21 cellular contexts compared by ENCODE assay signal in genomic region chr3:14519406-14519805, GRCh38. TPM values are rescaled to one million over a fixed set of nuclear protein-coding genes. Genes with fewer than 3 reads are reported as not detected.
"Had no signal": no experiment of that assay in that cellular context is flagged by ENCODE, and none has a peak within 500 bp of the region (broad histone marks: within the 10 kb centered on the region; RNA-seq: fewer than 3 reads in every experiment).

No MANE protein-coding gene starts in this region.

- H3K27ac ChIP-seq: hepatocyte, left lung, thyroid gland had no signal

- H3K4me1 Mint-ChIP-seq: activated naive CD8-positive, alpha-beta T cell treated with anti-CD3 and anti-CD28 coated beads for 36 hours; immature natural killer cell had no signal

- H3K27ac Mint-ChIP-seq: activated naive CD8-positive, alpha-beta T cell treated with anti-CD3 and anti-CD28 coated beads for 36 hours; immature natural killer cell; natural killer cell treated with Interleukin-12 subunit alpha and Interleukin-12 subunit beta and Interleukin-15 and Interleukin-18, amount 100 ng/mL, for 72 hours; progenitor cell of endocrine pancreas had no signal

- H3K4me1 ChIP-seq: left lung, thyroid gland had no signal

- H3K4me3 Mint-ChIP-seq: activated naive CD8-positive, alpha-beta T cell treated with anti-CD3 and anti-CD28 coated beads for 36 hours; immature natural killer cell; natural killer cell treated with Interleukin-12 subunit alpha and Interleukin-12 subunit beta and Interleukin-15 and Interleukin-18, amount 100 ng/mL, for 72 hours had no signal

- DNase-seq: activated CD4-positive, alpha-beta T cell treated with anti-CD3 and anti-CD28 coated beads for 1 hour; activated CD4-positive, alpha-beta T cell treated with anti-CD3 and anti-CD28 coated beads, Interleukin-2, amount 50 U/mL, for 1 hour; activated naive CD4-positive, alpha-beta T cell; activated naive CD8-positive, alpha-beta T cell treated with anti-CD3 and anti-CD28 coated beads for 36 hours; activated T-cell treated with anti-CD3 and anti-CD28 coated beads, Interleukin-2, amount 50 U/mL, for 1 hour; amygdala; erythroblast; foreskin fibroblast; immature natural killer cell; kidney glomerular epithelial cell; left lung; nucleus accumbens; retina; stimulated activated CD4-positive, alpha-beta T cell treated with anti-CD3 and anti-CD28 coated beads, Interleukin-12 subunit alpha, Interleukin-12 subunit beta, amount 100 ng/mL, for 4 hours; stimulated activated CD4-positive, alpha-beta T cell treated with anti-CD3 and anti-CD28 coated beads, Interleukin-4, amount 100 ng/mL, for 4 hours; stimulated activated naive CD8-positive, alpha-beta T cell treated with anti-CD3 and anti-CD28 coated beads, Interleukin-15, Interleukin-2, amounts not matched to agents 100 U/mL and 50 U/mL, for 24 hours; T-helper 1 cell; thyroid gland had no signal

- H3K27me3 ChIP-seq: hepatocyte, thyroid gland had no signal

- H3K36me3 ChIP-seq: left lung, thyroid gland had no signal

- H3K4me3 ChIP-seq: hepatocyte, left lung, thyroid gland had no signal

- H3K9me3 ChIP-seq: left lung, thyroid gland had no signal

- H3K9me3 Mint-ChIP-seq: activated naive CD8-positive, alpha-beta T cell treated with anti-CD3 and anti-CD28 coated beads for 36 hours; natural killer cell treated with Interleukin-12 subunit alpha and Interleukin-12 subunit beta and Interleukin-15 and Interleukin-18, amount 100 ng/mL, for 72 hours had no signal

- ATAC-seq: left lung; natural killer cell treated with Interleukin-12 subunit alpha and Interleukin-12 subunit beta and Interleukin-15 and Interleukin-18, amount 100 ng/mL, for 72 hours; stimulated activated naive CD8-positive, alpha-beta T cell treated with anti-CD3 and anti-CD28 coated beads, Interleukin-15, Interleukin-2, amounts not matched to agents 100 U/mL and 50 U/mL, for 24 hours had no signal

- H3K27me3 Mint-ChIP-seq: activated naive CD8-positive, alpha-beta T cell treated with anti-CD3 and anti-CD28 coated beads for 36 hours; progenitor cell of endocrine pancreas had no signal

- H3K36me3 Mint-ChIP-seq: activated naive CD8-positive, alpha-beta T cell treated with anti-CD3 and anti-CD28 coated beads for 36 hours; immature natural killer cell; natural killer cell treated with Interleukin-12 subunit alpha and Interleukin-12 subunit beta and Interleukin-15 and Interleukin-18, amount 100 ng/mL, for 72 hours had no signal

RNA-seq across cellular contexts. Expression of gene GRIP2, which starts 20.7 kb away (rescaled TPM):
- total RNA-seq: activated naive CD8-positive, alpha-beta T cell treated with anti-CD3 and anti-CD28 coated beads for 36 hours; natural killer cell treated with Interleukin-12 subunit alpha and Interleukin-12 subunit beta and Interleukin-15 and Interleukin-18, amount 100 ng/mL, for 72 hours had no signal
- polyA plus RNA-seq: immature natural killer cell had no signal
